8 cellular contexts compared by ENCODE assay signal in genomic region chr2:47015206-47015605, GRCh38.
DNase-seq lines count a peak whose midpoint lies in the region; ATAC-seq and TF ChIP-seq lines count a peak whose summit lies in the region.

No MANE protein-coding gene starts in this region.

- H3K27ac ChIP-seq in coronary artery (peak overlapping the region; percentile 72 to 81), sigmoid colon (peak overlapping the region; percentile 81 to 98 (median 92))

- no peak for TF ChIP-seq POLR2A in sigmoid colon (IDR thresholded peaks at IDR 0.05)

- DNase-seq in DMS 273 treated with DMSO at 0.1 percent for 48 hours (lab: John Stamatoyannopoulos, UW) (peak; percentile 31), NCI-H1694 treated with DMSO at 0.1 percent for 48 hours (lab: John Stamatoyannopoulos, UW) (peak; percentile 65), coronary artery (ENCODE audit: low spot score) (no peak), sigmoid colon (no peak), LoVo (ENCODE audit: low spot score) (no peak), ecto neural progenitor cell (ENCODE audit: low spot score) (no peak)

- no peaks in the 10 kb centered on the region for H3K27me3 ChIP-seq in sigmoid colon

- no peak for TF ChIP-seq EP300 in sigmoid colon (IDR thresholded peaks at IDR 0.05)

- H3K9me3 ChIP-seq in sigmoid colon, result no peaks in the 10 kb centered on the region

- H3K4me1 ChIP-seq in sigmoid colon, result peaks cover 0 to 79% (median 59%) of the 10 kb centered on the region in 4 donors

- whole genome bisulfite sequencing in sigmoid colon, 2 donors, result 96% methylated on average over 2 of the region's 2 CpGs

- H3K4me3 ChIP-seq in coronary artery (no peak overlapping the region), sigmoid colon (no peak overlapping the region)

- ATAC-seq in HG03460 (IDR thresholded peaks at IDR 0.05; ENCODE audit: unreplicated experiment) (no peak), HG03342 (IDR thresholded peaks at IDR 0.05; ENCODE audit: unreplicated experiment) (no peak)

- no peak for TF ChIP-seq CTCF in coronary artery (IDR thresholded peaks at IDR 0.05)
- TF ChIP-seq CTCF in sigmoid colon (IDR thresholded peaks at IDR 0.05), result no peak

- intact Hi-C loops in sigmoid colon (cut with DNase I), result no loop called here

- H3K36me3 ChIP-seq in sigmoid colon, result peaks cover 0 to 9% (median 0%) of the 10 kb centered on the region in 4 donors

Comparison
In these comparisons a context has a peak if more than half of its experiments do, and no peak if none do; other contexts are left out.
1. DNase-seq: peak in DMS 273 treated with DMSO at 0.1 percent for 48 hours (single experiment) and NCI-H1694 treated with DMSO at 0.1 percent for 48 hours (single experiment); none in coronary artery (single experiment), sigmoid colon (single experiment), LoVo (single experiment) and ecto neural progenitor cell (single experiment).